Comparison of ENCODE assay signal across 8 cellular contexts in genomic region chr3:88059380-88060160, GRCh38. TPM values are rescaled to one million over a fixed set of nuclear protein-coding genes. Genes with fewer than 3 reads are reported as not detected.
DNase-seq lines count a peak whose midpoint lies in the region; ATAC-seq and TF ChIP-seq lines count a peak whose summit lies in the region.

No MANE protein-coding gene starts in this region.

- peak overlapping the region; percentile 90 for H3K9ac ChIP-seq in SK-N-MC (ENCODE audit: insufficient read length)

- TF ChIP-seq CTCF in endothelial cell (IDR thresholded peaks at IDR 0.05; ENCODE audit: unreplicated experiment): no peak

- H3K9me3 Mint-ChIP-seq in activated naive CD4-positive, alpha-beta T cell treated with anti-CD3 and anti-CD28 coated beads, Interleukin-2, amount 50 U/mL, for 24 hours: no peaks in the 10 kb centered on the region
- no peaks in the 10 kb centered on the region for H3K9me3 Mint-ChIP-seq in endothelial cell (ENCODE audit: unreplicated experiment)

- H3K36me3 ChIP-seq in SK-N-MC (ENCODE audit: insufficient read depth, low read length) (peaks cover 48% of the 10 kb centered on the region), muscle layer of duodenum (ENCODE audit: control insufficient read depth in 1 of 2, insufficient read depth in 2 of 2, low read length in 2 of 2) (peaks cover 11 to 18% of the 10 kb centered on the region in 2 donors)

- peak overlapping the region; percentile 96 for H3K27ac Mint-ChIP-seq in activated naive CD4-positive, alpha-beta T cell treated with anti-CD3 and anti-CD28 coated beads, Interleukin-2, amount 50 U/mL, for 24 hours
- peak overlapping the region; percentile 93 for H3K27ac Mint-ChIP-seq in endothelial cell (ENCODE audit: unreplicated experiment)

- no peaks in the 10 kb centered on the region for H3K27me3 ChIP-seq in muscle layer of duodenum (ENCODE audit: low read depth, low read length)

- H3K36me3 Mint-ChIP-seq in activated naive CD4-positive, alpha-beta T cell treated with anti-CD3 and anti-CD28 coated beads, Interleukin-2, amount 50 U/mL, for 24 hours: peaks cover 20% of the 10 kb centered on the region
- peaks cover 24% of the 10 kb centered on the region for H3K36me3 Mint-ChIP-seq in endothelial cell (ENCODE audit: low read depth, unreplicated experiment)

- ATAC-seq in HG02763 (IDR thresholded peaks at IDR 0.05; ENCODE audit: unreplicated experiment): peak; percentile 1

- no peaks in the 10 kb centered on the region for H3K27me3 Mint-ChIP-seq in activated naive CD4-positive, alpha-beta T cell treated with anti-CD3 and anti-CD28 coated beads, Interleukin-2, amount 50 U/mL, for 24 hours
- peaks cover 8% of the 10 kb centered on the region for H3K27me3 Mint-ChIP-seq in endothelial cell (ENCODE audit: unreplicated experiment)

- no peaks in the 10 kb centered on the region for H3K9me3 ChIP-seq in SK-N-MC (ENCODE audit: low read depth, low read length)
- no peaks in the 10 kb centered on the region for H3K9me3 ChIP-seq in muscle layer of duodenum (ENCODE audit: control insufficient read depth in 1 of 2, low read length in 2 of 2)

- DNase-seq in activated naive CD4-positive, alpha-beta T cell treated with anti-CD3 and anti-CD28 coated beads, Interleukin-2, amount 50 U/mL, for 16 hours: no peak
- DNase-seq in SK-N-MC (ENCODE audit: low read depth, low spot score) (no peak), endothelial cell (ENCODE audit: low spot score) (no peak), NCI-H1048 (lab: John Stamatoyannopoulos, UW) (no peak), retina (no peak)

- H3K4me1 Mint-ChIP-seq in activated naive CD4-positive, alpha-beta T cell treated with anti-CD3 and anti-CD28 coated beads, Interleukin-2, amount 50 U/mL, for 24 hours: peaks cover 67% of the 10 kb centered on the region
- peaks cover 29% of the 10 kb centered on the region for H3K4me1 Mint-ChIP-seq in endothelial cell (ENCODE audit: unreplicated experiment)

- H3K4me3 ChIP-seq in SK-N-MC (peak overlapping the region; percentile 95), muscle layer of duodenum (ENCODE audit: low read depth in 1 of 2, low read length in 2 of 2) (peak overlapping the region; percentile 91)

- peaks cover 6 to 34% of the 10 kb centered on the region in 2 donors for H3K4me1 ChIP-seq in muscle layer of duodenum (ENCODE audit: control insufficient read depth in 1 of 2, insufficient read depth in 2 of 2, low read length in 2 of 2)

- H3K27ac ChIP-seq in SK-N-MC: peak overlapping the region; percentile 69; the same call in 1 of the 2 replicates
- peak overlapping the region; percentile 86 for H3K27ac ChIP-seq in muscle layer of duodenum (ENCODE audit: low read length)

- peak overlapping the region; percentile 98 for H3K4me3 Mint-ChIP-seq in activated naive CD4-positive, alpha-beta T cell treated with anti-CD3 and anti-CD28 coated beads, Interleukin-2, amount 50 U/mL, for 24 hours
- peak overlapping the region; percentile 99 for H3K4me3 Mint-ChIP-seq in endothelial cell (ENCODE audit: unreplicated experiment)

RNA-seq across cellular contexts. Expression of gene ZNF654, which starts 0.5 kb away (rescaled TPM):
- total RNA-seq in endothelial cell (ENCODE audit: unreplicated experiment): 19.5 TPM

RNA-seq across cellular contexts. Expression of gene CGGBP1, which starts 0.8 kb away (rescaled TPM):
- total RNA-seq in endothelial cell (ENCODE audit: unreplicated experiment): 73.8 TPM
